Comparison of ENCODE assay signal across 14 cellular contexts in genomic region chr1:55650449-55650848, GRCh38.
"Had no signal": no experiment of that assay in that cellular context is flagged by ENCODE, and none has a peak within 500 bp of the region (broad histone marks: within the 10 kb centered on the region; RNA-seq: fewer than 3 reads in every experiment).

No MANE protein-coding gene starts in this region.

- DNase-seq: activated CD4-positive, alpha-beta T cell treated with anti-CD3 and anti-CD28 coated beads for 4 hours; activated CD8-positive, alpha-beta memory T cell treated with anti-CD3 and anti-CD28 coated beads, Interleukin-2, amount 50 U/mL, for 48 hours; activated CD8-positive, alpha-beta T cell treated with anti-CD3 and anti-CD28 coated beads, Interleukin-2, amount 10 ng/mL, durations not matched to agents 7 days and 5 days; esophagus squamous epithelium; kidney glomerular epithelial cell; T1000; trophoblast cell had no signal

- H2AFZ ChIP-seq: hepatocyte had no signal

- H3K36me3 Mint-ChIP-seq: mesothelial cell of epicardium; stimulated activated effector memory CD8-positive, alpha-beta T cell treated with anti-CD3 and anti-CD28 coated beads, Interleukin-12 subunit alpha, Interleukin-12 subunit beta, amount 100 ng/mL, for 72 hours had no signal

- H3K4me1 Mint-ChIP-seq: stimulated activated effector memory CD8-positive, alpha-beta T cell treated with anti-CD3 and anti-CD28 coated beads, Interleukin-12 subunit alpha, Interleukin-12 subunit beta, amount 100 ng/mL, for 72 hours had no signal

- H3K4me2 ChIP-seq: hepatocyte, smooth muscle cell had no signal

- H3K4me3 Mint-ChIP-seq: activated CD8-positive, alpha-beta T cell treated with anti-CD3 and anti-CD28 coated beads, Interleukin-2, amount 10 ng/mL, durations not matched to agents 7 days and 5 days; mesothelial cell of epicardium; stimulated activated effector memory CD8-positive, alpha-beta T cell treated with anti-CD3 and anti-CD28 coated beads, Interleukin-12 subunit alpha, Interleukin-12 subunit beta, amount 100 ng/mL, for 72 hours had no signal

- H3K9me3 Mint-ChIP-seq: mesothelial cell of epicardium; stimulated activated effector memory CD8-positive, alpha-beta T cell treated with anti-CD3 and anti-CD28 coated beads, Interleukin-12 subunit alpha, Interleukin-12 subunit beta, amount 100 ng/mL, for 72 hours had no signal

- H3K79me2 ChIP-seq: hepatocyte had no signal

- H3K9me3 ChIP-seq: esophagus squamous epithelium, right atrium auricular region, SJSA1 had no signal

- H3K27me3 ChIP-seq: esophagus squamous epithelium, hepatocyte, right atrium auricular region, SJSA1 had no signal

- H3K27ac Mint-ChIP-seq: activated CD8-positive, alpha-beta T cell treated with anti-CD3 and anti-CD28 coated beads, Interleukin-2, amount 10 ng/mL, durations not matched to agents 7 days and 5 days; mesothelial cell of epicardium; stimulated activated effector memory CD8-positive, alpha-beta T cell treated with anti-CD3 and anti-CD28 coated beads, Interleukin-12 subunit alpha, Interleukin-12 subunit beta, amount 100 ng/mL, for 72 hours had no signal

- H3K36me3 ChIP-seq: esophagus squamous epithelium, right atrium auricular region, SJSA1 had no signal

- H3K27ac ChIP-seq: esophagus squamous epithelium, hepatocyte, right atrium auricular region, SJSA1, VCaP had no signal

- H3K4me1 ChIP-seq: esophagus squamous epithelium, SJSA1 had no signal

- H3K4me3 ChIP-seq: esophagus squamous epithelium, hepatocyte, right atrium auricular region, SJSA1, smooth muscle cell had no signal

- ATAC-seq: activated CD8-positive, alpha-beta T cell treated with anti-CD3 and anti-CD28 coated beads, Interleukin-2, amount 10 ng/mL, durations not matched to agents 7 days and 5 days; stimulated activated effector memory CD8-positive, alpha-beta T cell treated with anti-CD3 and anti-CD28 coated beads, Interleukin-12 subunit alpha, Interleukin-12 subunit beta, amount 100 ng/mL, for 72 hours had no signal
